In the genomic region with DNA sequence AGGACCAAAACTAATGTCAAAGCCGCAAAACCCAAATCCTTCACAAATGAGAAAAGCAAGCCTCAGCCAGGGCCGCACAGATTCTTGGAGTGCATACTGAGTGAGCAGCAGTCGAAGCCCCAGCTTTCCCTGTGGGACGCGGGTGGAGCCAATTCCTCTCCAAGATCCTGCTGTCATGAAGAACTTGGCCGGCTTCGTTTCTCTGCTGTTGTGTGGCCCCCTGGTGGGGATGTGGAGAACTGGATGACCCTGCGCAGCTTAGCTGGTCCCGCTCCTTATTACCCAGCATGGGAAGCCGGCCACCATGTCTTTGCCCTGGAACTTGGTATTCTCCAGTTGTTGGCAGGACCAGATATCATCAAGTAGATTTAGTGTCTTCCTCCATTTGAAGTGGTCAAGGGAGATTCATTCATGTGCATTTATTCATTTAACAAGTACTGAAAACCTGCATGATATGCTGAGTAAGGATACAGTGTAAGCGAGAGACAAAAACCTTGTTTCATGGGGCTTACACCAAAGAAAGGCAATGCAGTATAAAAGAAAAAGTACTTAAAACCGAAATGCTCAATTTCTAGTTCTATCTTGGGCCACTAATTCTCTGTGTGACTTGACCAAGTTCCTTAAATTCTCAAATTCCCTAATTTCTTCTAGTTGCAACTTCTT, we compare ENCODE assay signal across 8 cellular contexts. TPM values are rescaled to one million over a fixed set of nuclear protein-coding genes. Genes with fewer than 3 reads are reported as not detected.
DNase-seq lines count a peak whose midpoint lies in the region; ATAC-seq, FAIRE-seq and TF ChIP-seq lines count a peak whose summit lies in the region.

No MANE protein-coding gene starts in this region.

- H4K5ac ChIP-seq in H1 (ENCODE audit: insufficient read length, low read depth, low read length) = no peak overlapping the region

- peak; percentile 71 for DNase-seq in AG04449 (ENCODE audit: low read depth, low spot score)
- DNase-seq in NCI-H774 (lab: John Stamatoyannopoulos, UW) = peak; percentile 42
- DNase-seq in activated CD8-positive, alpha-beta memory T cell treated with anti-CD3 and anti-CD28 coated beads for 1 hour (ENCODE audit: extremely low read depth in 1 of 2, low read depth in 1 of 2) = peak; percentile 39 to 60
- peak; percentile 77 to 95 for DNase-seq in H1 (ENCODE audit: low read depth in 1 of 2, low spot score in 2 of 2)
- DNase-seq in mesenteric fat pad (ENCODE audit: low spot score) = peak; percentile 93
- peak; percentile 50 to 56 for DNase-seq in stimulated activated CD8-positive, alpha-beta memory T cell treated with anti-CD3 and anti-CD28 coated beads, Interleukin-2, amount 100 ng/mL, for 1 hour (ENCODE audit: low read depth in 2 of 2)

- H3K23me2 ChIP-seq in H1 (ENCODE audit: low read depth, low read length) = no peaks in the 10 kb centered on the region

- no peak overlapping the region for H2BK120ac ChIP-seq in H1 (replicated peaks; ENCODE audit: low read depth, low read length)

- H3K4me3 ChIP-seq in AG04449 (ENCODE audit: low read depth, low read length) = no peak overlapping the region
- no peak overlapping the region for H3K4me3 ChIP-seq in H1 (ENCODE audit: extremely low read depth in 1 of 4, insufficient read depth in 2 of 4, low read depth in 3 of 4, low read length in 4 of 4)

- peak; percentile 93 for FAIRE-seq in H1 (lab: Jason Lieb, UNC)

- no peak overlapping the region for H3K14ac ChIP-seq in H1 (ENCODE audit: insufficient read length)

- H4K20me1 ChIP-seq in H1 (replicated peaks in 1 of 2; ENCODE audit: control insufficient read depth in 1 of 2, insufficient read depth in 2 of 2, low read length in 2 of 2) = no peaks in the 10 kb centered on the region

- H4K8ac ChIP-seq in H1 (ENCODE audit: extremely low read depth, insufficient read depth, low read length) = no peak overlapping the region

- no peak overlapping the region for H3K4me2 ChIP-seq in H1 (ENCODE audit: insufficient read depth in 1 of 2, low read depth in 2 of 2, low read length in 2 of 2)

- CTCF ChIA-PET in AG04449 (lab: Yijun Ruan, JAX) (interaction anchor here (0.7 to 19.8 kb wide), 40 partner anchors 11 to 240 kb away, joined by 3 to 645 read pairs (median 6); partner anchors contain the start of gene UBASH3B), H1 (lab: Charles Lee; ENCODE audit: partially characterized antibody) (interaction anchor here (0.6 to 24.9 kb wide), 36 partner anchors 11 to 1531 kb away, joined by 3 to 356 read pairs (median 4); no protein-coding TSS in a partner anchor)

- no peak overlapping the region for H3K27ac ChIP-seq in H1 (ENCODE audit: low read depth, low read length)

- H3K79me1 ChIP-seq in H1 (ENCODE audit: low read depth, low read length) = no peaks in the 10 kb centered on the region

- POLR2A ChIA-PET in AG04449 (lab: Yijun Ruan, JAX) (interaction anchor here (0.5 to 1.7 kb wide), 5 partner anchors 23 to 152 kb away, joined by 3 to 8 read pairs (median 3); partner anchors contain the start of gene UBASH3B), H1 (lab: Charles Lee; ENCODE audit: partially characterized antibody) (no interaction called here)

- TF ChIP-seq EP300 in H1 (IDR thresholded peaks at IDR 0.05; ENCODE audit: borderline replicate concordance in 1 of 2, low read depth in 2 of 2, low read length in 2 of 2) = no peak

- H2BK12ac ChIP-seq in H1 (ENCODE audit: low read depth, low read length) = no peak overlapping the region

- peak; percentile 89 to 94 for TF ChIP-seq RAD21 in H1 (IDR thresholded peaks at IDR 0.05 in 1 of 2, conservative IDR thresholded peaks at IDR 0.05 in 1 of 2; ENCODE audit: low read depth in 2 of 2, low read length in 2 of 2)

- H4K91ac ChIP-seq in H1 (replicated peaks; ENCODE audit: insufficient read length, low read length) = no peak overlapping the region

- ATAC-seq in GM18867 (IDR thresholded peaks at IDR 0.05; ENCODE audit: unreplicated experiment) (peak; percentile 86), HG03520 (IDR thresholded peaks at IDR 0.05; ENCODE audit: unreplicated experiment) (peak; percentile 71)

- H3K27me3 ChIP-seq in H1 (replicated peaks in 1 of 4; ENCODE audit: control insufficient read depth in 3 of 4, extremely low read depth in 1 of 4, insufficient read depth in 3 of 4, low read length in 3 of 4) = no peaks in the 10 kb centered on the region

- TF ChIP-seq CTCF in AG04449 (IDR thresholded peaks at IDR 0.05; ENCODE audit: insufficient read depth, low read length, missing control alignments) (peak; percentile 92), H1 (IDR thresholded peaks at IDR 0.05; ENCODE audit: control extremely low read depth in 1 of 3, insufficient read depth in 1 of 3, low read depth in 1 of 3, low read length in 3 of 3) (peak; percentile 81 to 95 (median 93))

- no peak overlapping the region for H2AK5ac ChIP-seq in H1 (ENCODE audit: low read depth, low read length)

- H3K79me2 ChIP-seq in H1 (ENCODE audit: control insufficient read depth in 1 of 2, insufficient read depth in 2 of 2, low read length in 2 of 2) = no peaks in the 10 kb centered on the region

- 47% methylated on average over 12 of the region's 12 CpGs; no CpG with 5 or more reads in 1 of the 2 experiments for WGBS in H1 (ENCODE audit: extremely low coverage in 1 of 2, insufficient coverage in 1 of 2, insufficient read length in 1 of 2, insufficient replicate concordance in 2 of 2, low coverage in 1 of 2, low lambda C conversion rate in 2 of 2, missing lambda C conversion rate in 1 of 2), 2 experiments

- no peak overlapping the region for H3K4ac ChIP-seq in H1 (replicated peaks; ENCODE audit: insufficient read length, low read depth, low read length)

- peaks cover 0 to 2% (median 0%) of the 10 kb centered on the region in 4 experiments; a peak in 4 of 7 replicates for H3K4me1 ChIP-seq in H1 (replicated peaks in 1 of 4; ENCODE audit: control insufficient read depth in 3 of 4, insufficient read depth in 4 of 4, low read length in 3 of 4)

- no peak overlapping the region for H2BK5ac ChIP-seq in H1 (ENCODE audit: low read depth, low read length)

- H3K9me3 ChIP-seq in H1 (ENCODE audit: insufficient read depth in 2 of 2, low read depth in 1 of 2, low read length in 1 of 2) = no peaks in the 10 kb centered on the region

- no peak overlapping the region for H3K18ac ChIP-seq in H1 (ENCODE audit: extremely low read depth, low read length)

- no peak overlapping the region for H3K56ac ChIP-seq in H1 (replicated peaks; ENCODE audit: insufficient read length, low read depth, low read length)

- no peak overlapping the region for H3K9ac ChIP-seq in H1 (replicated peaks in 1 of 4; ENCODE audit: extremely low read depth in 1 of 4, low read depth in 3 of 4, low read length in 3 of 4)

- H3K23ac ChIP-seq in H1 (ENCODE audit: insufficient read length) = no peak overlapping the region

- TF ChIP-seq POLR2A in H1 (IDR thresholded peaks at IDR 0.05; ENCODE audit: control extremely low read depth in 1 of 2, low read depth in 2 of 2, low read length in 2 of 2) = no peak

- no peak overlapping the region for H2AFZ ChIP-seq in H1 (ENCODE audit: low read length)

- no peaks in the 10 kb centered on the region for H3K36me3 ChIP-seq in H1 (ENCODE audit: control insufficient read depth in 2 of 4, insufficient read depth in 4 of 4, low read length in 3 of 4)

- H2BK15ac ChIP-seq in H1 (ENCODE audit: low read length) = no peak overlapping the region

- H2BK20ac ChIP-seq in H1 (ENCODE audit: low read length) = no peak overlapping the region

TF ChIP-seq in H1, 55 proteins besides CTCF, POLR2A, EP300 and RAD21 (continues in another document):
- TF ChIP-seq ASH2L (IDR thresholded peaks at IDR 0.05; ENCODE audit: low read length) (peak; percentile 40), EGR1 (IDR thresholded peaks at IDR 0.05; ENCODE audit: borderline replicate concordance, low read depth, low read length) (no peak), CHD2 (IDR thresholded peaks at IDR 0.05; ENCODE audit: low read length) (peak; percentile 45; the same call in 1 of the 2 replicates), CEBPB (IDR thresholded peaks at IDR 0.05; ENCODE audit: low read depth, low read length) (peak; percentile 25; the same call in 1 of the 2 replicates), JUN (IDR thresholded peaks at IDR 0.05; ENCODE audit: low read depth, low read length) (no peak), SRF (IDR thresholded peaks at IDR 0.05; ENCODE audit: low read depth, low read length) (no peak), CREB1 (IDR thresholded peaks at IDR 0.05) (0 out of 2 replicates have a peak, but pooled peaks have one; percentile 8), TAF7 (optimal IDR thresholded peaks at IDR 0.05; ENCODE audit: borderline replicate concordance, low read depth, low read length) (no peak), NANOG (IDR thresholded peaks at IDR 0.05; ENCODE audit: insufficient read depth, low read depth, low read length, poor library complexity, severe bottlenecking) (no peak), RNF2 (IDR thresholded peaks at IDR 0.05; ENCODE audit: borderline replicate concordance, low read depth, low read length, missing control alignments, poor library complexity, severe bottlenecking) (no peak), MAX (IDR thresholded peaks at IDR 0.05) (peak; percentile 45), GABPA (IDR thresholded peaks at IDR 0.05; ENCODE audit: borderline replicate concordance, insufficient read depth, low read length) (no peak), SIRT6 (IDR thresholded peaks at IDR 0.05; ENCODE audit: low read length) (no peak), SAP30 (IDR thresholded peaks at IDR 0.05; ENCODE audit: insufficient read depth, insufficient replicate concordance, low read length) (no peak), TAF1 (IDR thresholded peaks at IDR 0.05; ENCODE audit: low read depth, low read length) (no peak)

RNA-seq across cellular contexts. Expression of gene CRTAM, which starts 56.8 kb away (rescaled TPM):
- total RNA-seq in H1 (2021; fragmentation: NEBNext Ultra II Directional; extraction: Animal tissue kit (Norgen Biotek cat#: 25700)) = not detected in 2 replicates
- not detected in 2 replicates for polyA plus RNA-seq in H1 (2011; rRNA removed)
- polyA plus RNA-seq in H1 (2011; cell fraction: cytosol; rRNA removed) = not detected
- not detected for polyA plus RNA-seq in H1 (2011; cell fraction: nucleus; rRNA removed)
- not detected in 4 replicates for polyA plus RNA-seq in H1 (2012, experiment 1 of 2)
- not detected for polyA plus RNA-seq in H1 (2012, experiment 2 of 2)
- 0.26 TPM for polyA plus RNA-seq in H1 (2013, experiment 1 of 2)
- polyA plus RNA-seq in H1 (2013, experiment 2 of 2) = 0.33 TPM
- polyA minus RNA-seq in H1 (2011; rRNA and poly(A)+ RNA removed) = not detected in 2 replicates
- polyA minus RNA-seq in H1 (2011; cell fraction: cytosol; rRNA and poly(A)+ RNA removed) = not detected
- not detected for polyA minus RNA-seq in H1 (2011; cell fraction: nucleus; rRNA and poly(A)+ RNA removed)
- not detected for total RNA-seq in mesenteric fat pad

Comparison
In these comparisons a context has a peak if more than half of its experiments do, and no peak if none do; other contexts are left out.
1. DNase-seq: peak in every context shown above with its lines; median percentile 93 in mesenteric fat pad; 86 in H1; 71 in AG04449; 53 in stimulated activated CD8-positive, alpha-beta memory T cell treated with anti-CD3 and anti-CD28 coated beads, Interleukin-2, amount 100 ng/mL, for 1 hour; 50 in activated CD8-positive, alpha-beta memory T cell treated with anti-CD3 and anti-CD28 coated beads for 1 hour; 42 in NCI-H774.